In the genomic region with DNA sequence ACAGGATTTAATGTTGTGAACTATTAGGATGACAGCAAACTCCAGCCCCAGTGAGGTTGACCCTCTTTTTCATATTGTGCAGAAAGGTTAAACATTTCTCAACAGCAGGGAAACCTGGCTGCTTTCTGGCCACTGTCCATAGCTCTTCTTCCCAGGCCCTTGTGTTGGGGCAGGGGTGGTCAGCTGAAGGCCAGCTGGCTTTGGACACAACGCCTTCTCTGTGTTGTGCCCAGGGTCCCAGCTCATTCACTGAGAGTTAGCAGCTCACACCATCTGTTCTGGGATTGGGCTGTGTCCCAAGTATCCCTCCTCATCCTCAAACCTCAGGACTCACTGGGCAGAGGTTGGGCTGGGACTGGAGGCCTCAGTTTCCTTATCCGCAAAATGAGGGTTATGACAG, we compare ENCODE assay signal across 18 cellular contexts. TPM values are rescaled to one million over a fixed set of nuclear protein-coding genes. Genes with fewer than 3 reads are reported as not detected.
A peak's percentile ranks its signal among the peaks of the same experiment; 100 is the strongest.
DNase-seq lines count a peak whose midpoint lies in the region; ATAC-seq and TF ChIP-seq lines count a peak whose summit lies in the region.
"Had no signal": no experiment of that assay in that cellular context is flagged by ENCODE, and none has a peak within 500 bp of the region (broad histone marks: within the 10 kb centered on the region; RNA-seq: fewer than 3 reads in every experiment).

No MANE protein-coding gene starts in this region.

- H3K4me1 Mint-ChIP-seq in activated naive CD4-positive, alpha-beta T cell treated with anti-CD3 and anti-CD28 coated beads, Interleukin-2, amount 50 U/mL, for 24 hours, result peaks cover 75% of the 10 kb centered on the region
- H3K4me1 Mint-ChIP-seq in activated CD8-positive, alpha-beta T cell treated with anti-CD3 and anti-CD28 coated beads for 36 hours (ENCODE audit: low read depth), result peaks cover 46% of the 10 kb centered on the region
- peaks cover 57% of the 10 kb centered on the region for H3K4me1 Mint-ChIP-seq in stimulated activated effector memory CD8-positive, alpha-beta T cell treated with anti-CD3 and anti-CD28 coated beads, Interleukin-12 subunit alpha, Interleukin-12 subunit beta, amount 100 ng/mL, for 72 hours

- no peaks in the 10 kb centered on the region for H4K20me1 ChIP-seq in hepatocyte (ENCODE audit: insufficient read depth, poor library complexity, severe bottlenecking)

- H3K36me3 ChIP-seq in hepatocyte (replicated peaks; ENCODE audit: insufficient read depth, low read depth), result no peaks in the 10 kb centered on the region
- H3K36me3 ChIP-seq: breast epithelium, SJCRH30 had no signal

- H3K4me3 Mint-ChIP-seq in activated naive CD4-positive, alpha-beta T cell treated with anti-CD3 and anti-CD28 coated beads, Interleukin-2, amount 50 U/mL, for 24 hours, result peak overlapping the region; percentile 93
- H3K4me3 Mint-ChIP-seq in activated CD8-positive, alpha-beta T cell treated with anti-CD3 and anti-CD28 coated beads for 36 hours, result peak overlapping the region; percentile 74
- peak overlapping the region; percentile 79 for H3K4me3 Mint-ChIP-seq in stimulated activated effector memory CD8-positive, alpha-beta T cell treated with anti-CD3 and anti-CD28 coated beads, Interleukin-12 subunit alpha, Interleukin-12 subunit beta, amount 100 ng/mL, for 72 hours

- no peak for ATAC-seq in activated CD8-positive, alpha-beta T cell treated with anti-CD3 and anti-CD28 coated beads for 36 hours
- ATAC-seq in stimulated activated effector memory CD8-positive, alpha-beta T cell treated with anti-CD3 and anti-CD28 coated beads, Interleukin-12 subunit alpha, Interleukin-12 subunit beta, amount 100 ng/mL, for 72 hours, result no peak

- intact Hi-C loops in activated CD8-positive, alpha-beta T cell treated with anti-CD3 and anti-CD28 coated beads for 36 hours (cut with micrococcal nuclease), result no loop called here

- no peaks in the 10 kb centered on the region for H3K9me3 Mint-ChIP-seq in activated naive CD4-positive, alpha-beta T cell treated with anti-CD3 and anti-CD28 coated beads, Interleukin-2, amount 50 U/mL, for 24 hours
- H3K9me3 Mint-ChIP-seq in activated CD8-positive, alpha-beta T cell treated with anti-CD3 and anti-CD28 coated beads for 36 hours, result peaks cover 3% of the 10 kb centered on the region
- H3K9me3 Mint-ChIP-seq in stimulated activated effector memory CD8-positive, alpha-beta T cell treated with anti-CD3 and anti-CD28 coated beads, Interleukin-12 subunit alpha, Interleukin-12 subunit beta, amount 100 ng/mL, for 72 hours, result peaks cover 2% of the 10 kb centered on the region

- CTCF ChIA-PET in activated CD8-positive, alpha-beta T cell treated with anti-CD3 and anti-CD28 coated beads for 36 hours (lab: Charles Lee), result interaction anchor here (2.1 kb wide), 1 partner anchor 8 kb away, joined by 8 read pairs; no protein-coding TSS in a partner anchor

- no peaks in the 10 kb centered on the region for H3K9me2 ChIP-seq in hepatocyte (replicated peaks; ENCODE audit: insufficient read depth)

- peak overlapping the region; percentile 90 for H3K4me2 ChIP-seq in hepatocyte

- no peak overlapping the region for H3K27ac ChIP-seq in hepatocyte
- H3K27ac ChIP-seq: breast epithelium, HL-60, SJCRH30, testis had no signal

- WGBS in hepatocyte (ENCODE audit: low lambda C conversion rate, missing lambda C conversion rate), result 100% methylated on average over 2 of the region's 2 CpGs

- no peak for DNase-seq in activated naive CD4-positive, alpha-beta T cell treated with anti-CD3 and anti-CD28 coated beads, Interleukin-2, amount 50 U/mL, for 16 hours
- DNase-seq in activated CD8-positive, alpha-beta T cell treated with anti-CD3 and anti-CD28 coated beads for 36 hours, result no peak
- DNase-seq in hepatocyte (ENCODE audit: low spot score) (no peak), SHP77 (lab: John Stamatoyannopoulos, UW) (no peak), NCI-H526 treated with DMSO at 0.1 percent for 48 hours (lab: John Stamatoyannopoulos, UW) (no peak)
- no peak for DNase-seq in stimulated activated effector memory CD8-positive, alpha-beta T cell treated with anti-CD3 and anti-CD28 coated beads, Interleukin-12 subunit alpha, Interleukin-12 subunit beta, amount 100 ng/mL, for 72 hours (ENCODE audit: low spot score in 2 of 2)
- DNase-seq: DND-41, kidney glomerular epithelial cell, NCI-H1436 treated with DMSO at 0.1 percent for 48 hours, NCI-H2171, occipital lobe, SJCRH30, T-helper 2 cell had no signal

- no peak overlapping the region for H2AFZ ChIP-seq in hepatocyte

- no peak overlapping the region for H3K4me3 ChIP-seq in hepatocyte
- H3K4me3 ChIP-seq: SJCRH30, testis had no signal

- no peaks in the 10 kb centered on the region for H3K27me3 Mint-ChIP-seq in activated naive CD4-positive, alpha-beta T cell treated with anti-CD3 and anti-CD28 coated beads, Interleukin-2, amount 50 U/mL, for 24 hours
- no peaks in the 10 kb centered on the region for H3K27me3 Mint-ChIP-seq in activated CD8-positive, alpha-beta T cell treated with anti-CD3 and anti-CD28 coated beads for 36 hours

- H3K27ac Mint-ChIP-seq in activated naive CD4-positive, alpha-beta T cell treated with anti-CD3 and anti-CD28 coated beads, Interleukin-2, amount 50 U/mL, for 24 hours, result peak overlapping the region; percentile 72
- no peak overlapping the region for H3K27ac Mint-ChIP-seq in activated CD8-positive, alpha-beta T cell treated with anti-CD3 and anti-CD28 coated beads for 36 hours
- peak overlapping the region; percentile 83 for H3K27ac Mint-ChIP-seq in stimulated activated effector memory CD8-positive, alpha-beta T cell treated with anti-CD3 and anti-CD28 coated beads, Interleukin-12 subunit alpha, Interleukin-12 subunit beta, amount 100 ng/mL, for 72 hours

- no peaks in the 10 kb centered on the region for H3K79me2 ChIP-seq in hepatocyte

- H3K9me3 ChIP-seq in hepatocyte (ENCODE audit: low read depth), result no peaks in the 10 kb centered on the region
- H3K9me3 ChIP-seq: breast epithelium, SJCRH30, testis had no signal

- no peaks in the 10 kb centered on the region for H3K36me3 Mint-ChIP-seq in activated naive CD4-positive, alpha-beta T cell treated with anti-CD3 and anti-CD28 coated beads, Interleukin-2, amount 50 U/mL, for 24 hours
- no peaks in the 10 kb centered on the region for H3K36me3 Mint-ChIP-seq in activated CD8-positive, alpha-beta T cell treated with anti-CD3 and anti-CD28 coated beads for 36 hours (ENCODE audit: low read depth)
- peaks cover 5% of the 10 kb centered on the region for H3K36me3 Mint-ChIP-seq in stimulated activated effector memory CD8-positive, alpha-beta T cell treated with anti-CD3 and anti-CD28 coated beads, Interleukin-12 subunit alpha, Interleukin-12 subunit beta, amount 100 ng/mL, for 72 hours

- no peak for TF ChIP-seq CTCF in activated CD8-positive, alpha-beta T cell treated with anti-CD3 and anti-CD28 coated beads for 36 hours (IDR thresholded peaks at IDR 0.05)
- TF ChIP-seq CTCF in hepatocyte (IDR thresholded peaks at IDR 0.05; ENCODE audit: poor library complexity), result no peak

- POLR2A ChIA-PET in activated CD8-positive, alpha-beta T cell treated with anti-CD3 and anti-CD28 coated beads for 36 hours (lab: Charles Lee), result interaction anchor here (0.7 to 1.8 kb wide), 2 partner anchors 25 to 183 kb away, joined by 3 to 6 read pairs; no protein-coding TSS in a partner anchor

- peaks cover 8% of the 10 kb centered on the region for H3K4me1 ChIP-seq in hepatocyte (ENCODE audit: insufficient read depth)
- H3K4me1 ChIP-seq: breast epithelium had no signal

- H3K27me3 ChIP-seq in hepatocyte, result no peaks in the 10 kb centered on the region
- H3K27me3 ChIP-seq: breast epithelium, SJCRH30, testis had no signal

RNA-seq across cellular contexts. Expression of a gene that starts 1.3 kb away (rescaled TPM):
- 10 to 100 TPM; 41.6 to 43.5 TPM for total RNA-seq in activated CD8-positive, alpha-beta T cell treated with anti-CD3 and anti-CD28 coated beads for 36 hours
- total RNA-seq in hepatocyte, result 5.8 and 6.3 TPM in 2 replicates
- polyA plus RNA-seq in hepatocyte, result 4.1 and 6.5 TPM in 2 replicates
- total RNA-seq: fibroblast of villous mesenchyme had no signal
